In genomic region chr7:94109556-94109955, GRCh38 we compare ENCODE assay signal across 19 cellular contexts.
DNase-seq lines count a peak whose midpoint lies in the region; ATAC-seq and TF ChIP-seq lines count a peak whose summit lies in the region.
"Had no signal": no experiment of that assay in that cellular context is flagged by ENCODE, and none has a peak within 500 bp of the region (broad histone marks: within the 10 kb centered on the region; RNA-seq: fewer than 3 reads in every experiment).

No MANE protein-coding gene starts in this region.

- H3K4me3 Mint-ChIP-seq in GM23338 = no peak overlapping the region
- H3K4me3 Mint-ChIP-seq: CD4-positive, alpha-beta memory T cell; IgD-negative memory B cell had no signal

- H3K9me3 Mint-ChIP-seq in GM23338 = no peaks in the 10 kb centered on the region
- H3K9me3 Mint-ChIP-seq: CD4-positive, alpha-beta memory T cell; IgD-negative memory B cell had no signal

- H3K27me3 Mint-ChIP-seq in GM23338 (ENCODE audit: insufficient read depth, low read depth, poor library complexity) = no peaks in the 10 kb centered on the region
- H3K27me3 Mint-ChIP-seq: IgD-negative memory B cell had no signal

- intact Hi-C loops in heart right ventricle (cut with DNase I) = no loop called here

- H3K36me3 ChIP-seq in GM23338 (ENCODE audit: insufficient read depth) (no peaks in the 10 kb centered on the region), heart right ventricle (no peaks in the 10 kb centered on the region)
- H3K36me3 ChIP-seq: BLaER1 treated with 17β-estradiol and CSF1 and Interleukin-3, amounts not matched to agents 10 nM and 100 nM; Peyer's patch had no signal

- no peak overlapping the region for H3K27ac Mint-ChIP-seq in GM23338
- H3K27ac Mint-ChIP-seq: CD4-positive, alpha-beta memory T cell; IgD-negative memory B cell had no signal

- TF ChIP-seq CTCF in GM23338 (conservative IDR thresholded peaks at IDR 0.05; ENCODE audit: low read depth in 2 of 2) = no peak
- TF ChIP-seq CTCF in heart right ventricle (IDR thresholded peaks at IDR 0.05) = no peak

- 94 to 96% methylated on average over 5 of the region's 5 CpGs for WGBS in heart right ventricle, 2 donors

- H3K36me3 Mint-ChIP-seq in GM23338 (ENCODE audit: low read depth) = no peaks in the 10 kb centered on the region
- H3K36me3 Mint-ChIP-seq: CD4-positive, alpha-beta memory T cell; IgD-negative memory B cell had no signal

- 0 out of 3 replicates have a peak, but pooled peaks cover 2% of the 10 kb centered on the region for H3K4me1 Mint-ChIP-seq in GM23338
- H3K4me1 Mint-ChIP-seq: CD4-positive, alpha-beta memory T cell had no signal

- H3K27me3 ChIP-seq in GM23338 (ENCODE audit: insufficient read depth) (no peaks in the 10 kb centered on the region), heart right ventricle (no peaks in the 10 kb centered on the region)
- H3K27me3 ChIP-seq: BLaER1 treated with 17β-estradiol and CSF1 and Interleukin-3, amounts not matched to agents 10 nM and 100 nM; Peyer's patch had no signal

- H3K4me2 ChIP-seq in GM23338 = no peak overlapping the region
- H3K4me2 ChIP-seq: BLaER1 treated with 17β-estradiol and CSF1 and Interleukin-3, amounts not matched to agents 10 nM and 100 nM had no signal

- H3K9me2 ChIP-seq in GM23338 (ENCODE audit: insufficient read depth) = no peaks in the 10 kb centered on the region

- ATAC-seq in GM23338 (no peak), HG03432 (IDR thresholded peaks at IDR 0.05; ENCODE audit: unreplicated experiment) (peak; percentile 62), heart right ventricle (no peak)
- ATAC-seq: SK-N-SH treated with all-trans-retinoic acid at 6 μM for 48 hours had no signal

- no peaks in the 10 kb centered on the region for H3K9me3 ChIP-seq in heart right ventricle
- H3K9me3 ChIP-seq: BLaER1 treated with 17β-estradiol and CSF1 and Interleukin-3, amounts not matched to agents 10 nM and 100 nM; Peyer's patch had no signal

- H2AFZ ChIP-seq in GM23338 = no peak overlapping the region; the same call in 1 of the 2 replicates

- no peaks in the 10 kb centered on the region for H3F3A ChIP-seq in GM23338 (replicated peaks; ENCODE audit: low read depth)

- H3K4me3 ChIP-seq in GM23338 (no peak overlapping the region), heart right ventricle (no peak overlapping the region)
- H3K4me3 ChIP-seq: BLaER1 treated with 17β-estradiol and CSF1 and Interleukin-3, amounts not matched to agents 10 nM and 100 nM; Peyer's patch had no signal

- peak; percentile 11 for DNase-seq in NCI-H82 (lab: John Stamatoyannopoulos, UW)
- no peak for DNase-seq in NCI-H82 treated with DMSO at 0.1 percent for 48 hours (lab: John Stamatoyannopoulos, UW; ENCODE audit: unreplicated experiment)
- peak; percentile 10 for DNase-seq in GM23338 (ENCODE audit: low spot score)
- no peak for DNase-seq in activated naive CD4-positive, alpha-beta T cell (lab: John Stamatoyannopoulos, UW)
- DNase-seq in heart right ventricle = no peak
- DNase-seq in NCI-H774 (lab: John Stamatoyannopoulos, UW) = no peak
- DNase-seq: 8988T; CD4-positive, alpha-beta memory T cell; NCI-H1105 treated with DMSO at 0.1 percent for 48 hours; NCI-H1694; NCI-H2081; NCI-H2171; NCI-H345; NK-92 treated with Interleukin-12 subunit alpha and Interleukin-12 subunit beta, amount 100 ng/mL, for 24 hours; Peyer's patch had no signal

- H3K79me2 ChIP-seq in GM23338 (replicated peaks; ENCODE audit: insufficient read depth) = no peaks in the 10 kb centered on the region

- H3K4me1 ChIP-seq in GM23338 (ENCODE audit: insufficient read depth) (no peaks in the 10 kb centered on the region), heart right ventricle (no peaks in the 10 kb centered on the region)
- H3K4me1 ChIP-seq: BLaER1 treated with 17β-estradiol and CSF1 and Interleukin-3, amounts not matched to agents 10 nM and 100 nM; Peyer's patch had no signal

- no peaks in the 10 kb centered on the region for H4K20me1 ChIP-seq in GM23338 (replicated peaks; ENCODE audit: insufficient read depth)
- H4K20me1 ChIP-seq: BLaER1 treated with 17β-estradiol and CSF1 and Interleukin-3, amounts not matched to agents 10 nM and 100 nM had no signal

- H3K27ac ChIP-seq in GM23338 (ENCODE audit: low read depth) = no peak overlapping the region
- H3K27ac ChIP-seq in heart right ventricle = no peak overlapping the region
- H3K27ac ChIP-seq: BLaER1 treated with 17β-estradiol and CSF1 and Interleukin-3, amounts not matched to agents 10 nM and 100 nM; Peyer's patch had no signal

TF ChIP-seq in GM23338, 12 proteins besides CTCF, POLR2A, EP300 and RAD21 (continues in another document):
- TF ChIP-seq, protein P1, sequence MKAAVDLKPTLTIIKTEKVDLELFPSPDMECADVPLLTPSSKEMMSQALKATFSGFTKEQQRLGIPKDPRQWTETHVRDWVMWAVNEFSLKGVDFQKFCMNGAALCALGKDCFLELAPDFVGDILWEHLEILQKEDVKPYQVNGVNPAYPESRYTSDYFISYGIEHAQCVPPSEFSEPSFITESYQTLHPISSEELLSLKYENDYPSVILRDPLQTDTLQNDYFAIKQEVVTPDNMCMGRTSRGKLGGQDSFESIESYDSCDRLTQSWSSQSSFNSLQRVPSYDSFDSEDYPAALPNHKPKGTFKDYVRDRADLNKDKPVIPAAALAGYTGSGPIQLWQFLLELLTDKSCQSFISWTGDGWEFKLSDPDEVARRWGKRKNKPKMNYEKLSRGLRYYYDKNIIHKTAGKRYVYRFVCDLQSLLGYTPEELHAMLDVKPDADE (IDR thresholded peaks at IDR 0.05) = no peak
- TF ChIP-seq EZH2phosphoT487 (IDR thresholded peaks at IDR 0.05; ENCODE audit: unreplicated experiment) (no peak), CREB1 (CRISPR knock-in tag; IDR thresholded peaks at IDR 0.05; ENCODE audit: low read depth) (no peak), NANOG (IDR thresholded peaks at IDR 0.05; ENCODE audit: borderline replicate concordance) (no peak), JUNB (IDR thresholded peaks at IDR 0.05; ENCODE audit: unreplicated experiment) (no peak), ZNF331 (CRISPR knock-in tag; IDR thresholded peaks at IDR 0.05; ENCODE audit: low read depth) (no peak), STAT1 (IDR thresholded peaks at IDR 0.05; ENCODE audit: unreplicated experiment) (no peak), EZH2 (IDR thresholded peaks at IDR 0.05; ENCODE audit: low read depth, unreplicated experiment) (no peak), POLR2AphosphoS5 (IDR thresholded peaks at IDR 0.05; ENCODE audit: low read depth) (no peak)
- TF ChIP-seq, protein P2, sequence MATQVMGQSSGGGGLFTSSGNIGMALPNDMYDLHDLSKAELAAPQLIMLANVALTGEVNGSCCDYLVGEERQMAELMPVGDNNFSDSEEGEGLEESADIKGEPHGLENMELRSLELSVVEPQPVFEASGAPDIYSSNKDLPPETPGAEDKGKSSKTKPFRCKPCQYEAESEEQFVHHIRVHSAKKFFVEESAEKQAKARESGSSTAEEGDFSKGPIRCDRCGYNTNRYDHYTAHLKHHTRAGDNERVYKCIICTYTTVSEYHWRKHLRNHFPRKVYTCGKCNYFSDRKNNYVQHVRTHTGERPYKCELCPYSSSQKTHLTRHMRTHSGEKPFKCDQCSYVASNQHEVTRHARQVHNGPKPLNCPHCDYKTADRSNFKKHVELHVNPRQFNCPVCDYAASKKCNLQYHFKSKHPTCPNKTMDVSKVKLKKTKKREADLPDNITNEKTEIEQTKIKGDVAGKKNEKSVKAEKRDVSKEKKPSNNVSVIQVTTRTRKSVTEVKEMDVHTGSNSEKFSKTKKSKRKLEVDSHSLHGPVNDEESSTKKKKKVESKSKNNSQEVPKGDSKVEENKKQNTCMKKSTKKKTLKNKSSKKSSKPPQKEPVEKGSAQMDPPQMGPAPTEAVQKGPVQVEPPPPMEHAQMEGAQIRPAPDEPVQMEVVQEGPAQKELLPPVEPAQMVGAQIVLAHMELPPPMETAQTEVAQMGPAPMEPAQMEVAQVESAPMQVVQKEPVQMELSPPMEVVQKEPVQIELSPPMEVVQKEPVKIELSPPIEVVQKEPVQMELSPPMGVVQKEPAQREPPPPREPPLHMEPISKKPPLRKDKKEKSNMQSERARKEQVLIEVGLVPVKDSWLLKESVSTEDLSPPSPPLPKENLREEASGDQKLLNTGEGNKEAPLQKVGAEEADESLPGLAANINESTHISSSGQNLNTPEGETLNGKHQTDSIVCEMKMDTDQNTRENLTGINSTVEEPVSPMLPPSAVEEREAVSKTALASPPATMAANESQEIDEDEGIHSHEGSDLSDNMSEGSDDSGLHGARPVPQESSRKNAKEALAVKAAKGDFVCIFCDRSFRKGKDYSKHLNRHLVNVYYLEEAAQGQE (IDR thresholded peaks at IDR 0.05; ENCODE audit: unreplicated experiment) = no peak

Comparison
In these comparisons a context has a peak if more than half of its experiments do, and no peak if none do; other contexts are left out.
1. DNase-seq: peak in NCI-H82 (single experiment) and GM23338 (single experiment); none in NCI-H82 treated with DMSO at 0.1 percent for 48 hours (single experiment), activated naive CD4-positive, alpha-beta T cell (0 of 4), heart right ventricle (0 of 2) and NCI-H774 (single experiment).